Comparison of ENCODE assay signal across 8 cellular contexts in the genomic region with DNA sequence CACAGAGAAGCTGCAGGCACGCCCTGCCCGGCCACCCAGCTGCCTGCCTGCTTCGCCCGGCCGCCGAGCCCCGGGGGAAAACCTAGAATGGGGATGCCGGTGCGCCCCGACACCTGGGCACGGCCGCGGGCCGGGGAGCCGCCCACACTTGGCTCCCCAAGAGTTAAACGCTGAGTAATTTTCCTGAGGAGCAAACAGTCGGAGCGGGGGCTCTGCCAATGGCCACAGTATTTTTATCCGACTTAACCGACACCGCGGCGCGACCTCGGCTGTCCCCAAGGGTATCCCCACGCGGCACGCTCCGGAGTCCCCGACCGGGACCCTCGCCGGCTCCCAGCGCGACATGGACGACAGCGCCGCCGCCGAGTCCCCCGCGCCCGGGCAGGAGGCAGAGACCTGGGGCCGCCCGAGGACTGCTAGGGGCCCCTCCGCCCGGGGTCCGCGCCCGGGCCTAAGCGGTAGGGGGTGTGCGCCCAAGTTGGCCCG. TPM values are rescaled to one million over a fixed set of nuclear protein-coding genes. Genes with fewer than 3 reads are reported as not detected.
DNase-seq lines count a peak whose midpoint lies in the region; ATAC-seq and TF ChIP-seq lines count a peak whose summit lies in the region.

No MANE protein-coding gene starts in this region.

- H3K9me3 ChIP-seq in Karpas-422 (ENCODE audit: low read length) (no peaks in the 10 kb centered on the region), gastrocnemius medialis (no peaks in the 10 kb centered on the region)

- intact Hi-C loops in gastrocnemius medialis (cut with DNase I; ENCODE audit: low total_unique reads) = loop anchor here (5.0 to 10.0 kb wide), 3 partner anchors 76 to 859 kb away; a partner anchor contains a TSS

- peaks cover 17% of the 10 kb centered on the region for H4K20me1 ChIP-seq in GM23338 (replicated peaks; ENCODE audit: insufficient read depth)
- peaks cover 31% of the 10 kb centered on the region for H4K20me1 ChIP-seq in Karpas-422 (ENCODE audit: insufficient read depth, low read depth, low read length)

- no peak for TF ChIP-seq POLR2A in gastrocnemius medialis (IDR thresholded peaks at IDR 0.05)

- no peaks in the 10 kb centered on the region for H3K9me3 Mint-ChIP-seq in GM23338

- peaks cover 9% of the 10 kb centered on the region for H3K27me3 Mint-ChIP-seq in GM23338 (ENCODE audit: insufficient read depth, low read depth, poor library complexity)

- TF ChIP-seq CTCF in GM12875 (IDR thresholded peaks at IDR 0.05; ENCODE audit: borderline replicate concordance, insufficient read depth, low read depth, low read length) = no peak
- no peak; a peak in 1 of 4 replicates for TF ChIP-seq CTCF in GM23338 (conservative IDR thresholded peaks at IDR 0.05; ENCODE audit: low read depth in 2 of 2)
- no peak for TF ChIP-seq CTCF in gastrocnemius medialis (IDR thresholded peaks at IDR 0.05 in 4 of 5, conservative IDR thresholded peaks at IDR 0.05 in 1 of 5)

- H3K4me1 Mint-ChIP-seq in GM23338 = peaks cover 39% of the 10 kb centered on the region

- H3K27ac Mint-ChIP-seq in GM23338 = no peak overlapping the region

- no peaks in the 10 kb centered on the region for H3F3A ChIP-seq in GM23338 (replicated peaks; ENCODE audit: low read depth)

- H3K36me3 Mint-ChIP-seq in GM23338 (ENCODE audit: low read depth) = peaks cover 6% of the 10 kb centered on the region; the same call in 1 of the 3 replicates

- H3K36me3 ChIP-seq in GM23338 (ENCODE audit: insufficient read depth) (no peaks in the 10 kb centered on the region; the same call in 1 of the 2 replicates), Karpas-422 (ENCODE audit: insufficient read depth, low read length) (no peaks in the 10 kb centered on the region), gastrocnemius medialis (no peaks in the 10 kb centered on the region)

- DNase-seq in GM23338 (ENCODE audit: low spot score) = peak; percentile 40
- DNase-seq in Karpas-422 = peak; percentile 70
- DNase-seq in activated naive CD4-positive, alpha-beta T cell treated with anti-CD3 and anti-CD28 coated beads, Interleukin-2, amount 50 U/mL, for 16 hours = peak; percentile 36
- peak; percentile 43 for DNase-seq in hepatic stellate cell (ENCODE audit: low spot score)
- peak in 1 of 2 donors; percentile 20 for DNase-seq in gastrocnemius medialis
- no peak for DNase-seq in NCI-H526 treated with DMSO at 0.1 percent for 48 hours (lab: John Stamatoyannopoulos, UW)
- no peak for DNase-seq in NCI-H2227 (lab: John Stamatoyannopoulos, UW; ENCODE audit: unreplicated experiment)

- H3K27me3 ChIP-seq in GM23338 (ENCODE audit: insufficient read depth) (no peaks in the 10 kb centered on the region), Karpas-422 (ENCODE audit: low read length) (no peaks in the 10 kb centered on the region), gastrocnemius medialis (no peaks in the 10 kb centered on the region)

- in situ Hi-C loops in gastrocnemius medialis (cut with MboI; ENCODE audit: low sequenced_read_pairs in 4 of 4) = no loop called here

- H3K9me2 ChIP-seq in GM23338 (ENCODE audit: insufficient read depth) (no peaks in the 10 kb centered on the region), Karpas-422 (replicated peaks; ENCODE audit: insufficient read depth, low read length) (no peaks in the 10 kb centered on the region)

- H3K79me2 ChIP-seq in GM23338 (replicated peaks; ENCODE audit: insufficient read depth) = peaks cover 52% of the 10 kb centered on the region
- no peaks in the 10 kb centered on the region for H3K79me2 ChIP-seq in Karpas-422 (ENCODE audit: low read length)

- peak overlapping the region; percentile 76 for H3K4me3 Mint-ChIP-seq in GM23338

- H2AFZ ChIP-seq in GM23338 (peak overlapping the region; percentile 56; the same call in 1 of the 2 replicates), Karpas-422 (ENCODE audit: low read length) (peak overlapping the region; percentile 81)

- peak; percentile 40 for ATAC-seq in GM23338
- peak; percentile 32 to 37 for ATAC-seq in gastrocnemius medialis

- H3K4me3 ChIP-seq in GM12875 (ENCODE audit: low read depth, low read length) = peak overlapping the region; percentile 77
- H3K4me3 ChIP-seq in GM23338 = peak overlapping the region; percentile 89
- peak overlapping the region; percentile 96 for H3K4me3 ChIP-seq in Karpas-422 (ENCODE audit: low read length)
- H3K4me3 ChIP-seq in gastrocnemius medialis = peak overlapping the region; percentile 67 to 95 (median 78)

- H3K27ac ChIP-seq in GM23338 (ENCODE audit: low read depth) (no peak overlapping the region), Karpas-422 (ENCODE audit: low read length) (no peak overlapping the region), gastrocnemius medialis (peak overlapping the region; percentile 82 to 91 (median 86))

- peak overlapping the region; percentile 99 for H3K4me2 ChIP-seq in GM23338
- H3K4me2 ChIP-seq in Karpas-422 (ENCODE audit: low read depth, low read length, poor library complexity, severe bottlenecking) = peak overlapping the region; percentile 98

- peaks cover 46% of the 10 kb centered on the region for H3K4me1 ChIP-seq in GM23338 (ENCODE audit: insufficient read depth)
- H3K4me1 ChIP-seq in Karpas-422 (ENCODE audit: low read length) = peaks cover 18% of the 10 kb centered on the region
- H3K4me1 ChIP-seq in gastrocnemius medialis = peaks cover 15 to 17% of the 10 kb centered on the region in 2 donors

- peak overlapping the region; percentile 85 for H3K9ac ChIP-seq in Karpas-422 (ENCODE audit: low read length)

TF ChIP-seq in GM23338, 12 proteins besides CTCF, POLR2A, EP300 and RAD21 (continues in another document):
- TF ChIP-seq CREB1 (CRISPR knock-in tag; IDR thresholded peaks at IDR 0.05; ENCODE audit: low read depth) = no peak
- TF ChIP-seq, protein P1, sequence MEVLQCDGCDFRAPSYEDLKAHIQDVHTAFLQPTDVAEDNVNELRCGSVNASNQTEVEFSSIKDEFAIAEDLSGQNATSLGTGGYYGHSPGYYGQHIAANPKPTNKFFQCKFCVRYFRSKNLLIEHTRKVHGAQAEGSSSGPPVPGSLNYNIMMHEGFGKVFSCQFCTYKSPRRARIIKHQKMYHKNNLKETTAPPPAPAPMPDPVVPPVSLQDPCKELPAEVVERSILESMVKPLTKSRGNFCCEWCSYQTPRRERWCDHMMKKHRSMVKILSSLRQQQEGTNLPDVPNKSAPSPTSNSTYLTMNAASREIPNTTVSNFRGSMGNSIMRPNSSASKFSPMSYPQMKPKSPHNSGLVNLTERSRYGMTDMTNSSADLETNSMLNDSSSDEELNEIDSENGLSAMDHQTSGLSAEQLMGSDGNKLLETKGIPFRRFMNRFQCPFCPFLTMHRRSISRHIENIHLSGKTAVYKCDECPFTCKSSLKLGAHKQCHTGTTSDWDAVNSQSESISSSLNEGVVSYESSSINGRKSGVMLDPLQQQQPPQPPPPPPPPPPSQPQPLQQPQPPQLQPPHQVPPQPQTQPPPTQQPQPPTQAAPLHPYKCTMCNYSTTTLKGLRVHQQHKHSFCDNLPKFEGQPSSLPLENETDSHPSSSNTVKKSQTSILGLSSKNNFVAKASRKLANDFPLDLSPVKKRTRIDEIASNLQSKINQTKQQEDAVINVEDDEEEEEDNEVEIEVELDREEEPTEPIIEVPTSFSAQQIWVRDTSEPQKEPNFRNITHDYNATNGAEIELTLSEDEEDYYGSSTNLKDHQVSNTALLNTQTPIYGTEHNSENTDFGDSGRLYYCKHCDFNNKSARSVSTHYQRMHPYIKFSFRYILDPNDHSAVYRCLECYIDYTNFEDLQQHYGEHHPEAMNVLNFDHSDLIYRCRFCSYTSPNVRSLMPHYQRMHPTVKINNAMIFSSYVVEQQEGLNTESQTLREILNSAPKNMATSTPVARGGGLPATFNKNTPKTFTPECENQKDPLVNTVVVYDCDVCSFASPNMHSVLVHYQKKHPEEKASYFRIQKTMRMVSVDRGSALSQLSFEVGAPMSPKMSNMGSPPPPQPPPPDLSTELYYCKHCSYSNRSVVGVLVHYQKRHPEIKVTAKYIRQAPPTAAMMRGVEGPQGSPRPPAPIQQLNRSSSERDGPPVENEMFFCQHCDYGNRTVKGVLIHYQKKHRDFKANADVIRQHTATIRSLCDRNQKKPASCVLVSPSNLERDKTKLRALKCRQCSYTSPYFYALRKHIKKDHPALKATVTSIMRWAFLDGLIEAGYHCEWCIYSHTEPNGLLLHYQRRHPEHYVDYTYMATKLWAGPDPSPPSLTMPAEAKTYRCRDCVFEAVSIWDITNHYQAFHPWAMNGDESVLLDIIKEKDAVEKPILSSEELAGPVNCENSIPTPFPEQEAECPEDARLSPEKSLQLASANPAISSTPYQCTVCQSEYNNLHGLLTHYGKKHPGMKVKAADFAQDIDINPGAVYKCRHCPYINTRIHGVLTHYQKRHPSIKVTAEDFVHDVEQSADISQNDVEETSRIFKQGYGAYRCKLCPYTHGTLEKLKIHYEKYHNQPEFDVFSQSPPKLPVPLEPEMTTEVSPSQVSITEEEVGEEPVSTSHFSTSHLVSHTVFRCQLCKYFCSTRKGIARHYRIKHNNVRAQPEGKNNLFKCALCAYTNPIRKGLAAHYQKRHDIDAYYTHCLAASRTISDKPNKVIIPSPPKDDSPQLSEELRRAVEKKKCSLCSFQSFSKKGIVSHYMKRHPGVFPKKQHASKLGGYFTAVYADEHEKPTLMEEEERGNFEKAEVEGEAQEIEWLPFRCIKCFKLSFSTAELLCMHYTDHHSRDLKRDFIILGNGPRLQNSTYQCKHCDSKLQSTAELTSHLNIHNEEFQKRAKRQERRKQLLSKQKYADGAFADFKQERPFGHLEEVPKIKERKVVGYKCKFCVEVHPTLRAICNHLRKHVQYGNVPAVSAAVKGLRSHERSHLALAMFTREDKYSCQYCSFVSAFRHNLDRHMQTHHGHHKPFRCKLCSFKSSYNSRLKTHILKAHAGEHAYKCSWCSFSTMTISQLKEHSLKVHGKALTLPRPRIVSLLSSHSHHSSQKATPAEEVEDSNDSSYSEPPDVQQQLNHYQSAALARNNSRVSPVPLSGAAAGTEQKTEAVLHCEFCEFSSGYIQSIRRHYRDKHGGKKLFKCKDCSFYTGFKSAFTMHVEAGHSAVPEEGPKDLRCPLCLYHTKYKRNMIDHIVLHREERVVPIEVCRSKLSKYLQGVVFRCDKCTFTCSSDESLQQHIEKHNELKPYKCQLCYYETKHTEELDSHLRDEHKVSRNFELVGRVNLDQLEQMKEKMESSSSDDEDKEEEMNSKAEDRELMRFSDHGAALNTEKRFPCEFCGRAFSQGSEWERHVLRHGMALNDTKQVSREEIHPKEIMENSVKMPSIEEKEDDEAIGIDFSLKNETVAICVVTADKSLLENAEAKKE (CRISPR knock-in tag; IDR thresholded peaks at IDR 0.05) = no peak
- no peak for TF ChIP-seq ZNF114 (CRISPR knock-in tag; IDR thresholded peaks at IDR 0.05)

RNA-seq across cellular contexts. Expression of a gene that starts 0.6 kb away (rescaled TPM):
- 50.2 and 131 TPM in 2 replicates for total RNA-seq in GM23338 (2014; rRNA removed; shearing (Covaris generic))
- 38.4 and 48.7 TPM in 2 replicates for polyA plus RNA-seq in GM23338 (2016; fragmentation: Nextera tagmentation; extraction: Ambion mirVana)
- 3.7 and 8.4 TPM in 2 replicates for total RNA-seq in Karpas-422 (2014; rRNA removed; shearing (Covaris generic); ENCODE audit: low replicate concordance)
- 10 to 100 TPM in 3 of 4 donors, 1 to 10 TPM in 1; 8.0 to 46.9 (median 18.4) TPM for total RNA-seq in gastrocnemius medialis

Comparison
In these comparisons a context has a peak if more than half of its experiments do, and no peak if none do; other contexts are left out.
1. DNase-seq: peak in GM23338 (single experiment), Karpas-422 (single experiment), activated naive CD4-positive, alpha-beta T cell treated with anti-CD3 and anti-CD28 coated beads, Interleukin-2, amount 50 U/mL, for 16 hours (single experiment) and hepatic stellate cell (single experiment); none in NCI-H526 treated with DMSO at 0.1 percent for 48 hours (single experiment) and NCI-H2227 (single experiment).
2. H3K27ac ChIP-seq: peak in gastrocnemius medialis (4 of 4); none in GM23338 (single experiment) and Karpas-422 (single experiment).
3. Peak in every context shown above with its lines, with median percentiles within 50 percentile points of each other: H3K4me3 ChIP-seq.